In the genomic region with DNA sequence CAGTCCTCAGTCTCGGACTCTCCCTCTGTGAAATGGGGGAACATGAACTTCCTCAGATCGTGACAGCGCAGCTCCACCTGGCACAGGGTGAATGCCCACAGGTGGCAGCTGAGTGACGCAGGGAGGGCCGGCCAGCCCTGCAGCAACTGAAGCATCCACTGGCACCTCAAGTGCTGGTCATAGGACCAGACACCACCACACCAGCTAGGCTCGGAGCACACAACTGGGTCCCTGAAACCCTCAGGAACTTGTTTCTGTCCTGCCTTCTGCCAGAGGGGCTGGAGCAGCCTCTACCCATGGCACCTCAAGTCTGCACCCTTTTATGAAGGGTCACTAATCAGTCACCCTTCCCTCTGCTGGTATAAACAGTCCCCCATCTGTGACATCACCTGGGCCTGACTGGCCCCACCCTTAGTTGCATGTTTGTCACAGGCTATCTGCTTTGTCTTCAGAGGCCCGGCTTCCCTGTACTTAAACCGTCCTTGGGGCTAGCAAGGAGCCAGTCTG, we compare ENCODE assay signal across 10 cellular contexts. TPM values are rescaled to one million over a fixed set of nuclear protein-coding genes. Genes with fewer than 3 reads are reported as not detected.
DNase-seq lines count a peak whose midpoint lies in the region; ATAC-seq and TF ChIP-seq lines count a peak whose summit lies in the region.
"Had no signal": no experiment of that assay in that cellular context is flagged by ENCODE, and none has a peak within 500 bp of the region (broad histone marks: within the 10 kb centered on the region; RNA-seq: fewer than 3 reads in every experiment).

No MANE protein-coding gene starts in this region.

- no peak overlapping the region for H2AK5ac ChIP-seq in neuronal stem cell (ENCODE audit: low read depth, low read length)

- H3K4ac ChIP-seq in neuronal stem cell (ENCODE audit: low read length), result no peak overlapping the region

- peaks cover 2% of the 10 kb centered on the region for H3K79me1 ChIP-seq in neuronal stem cell (ENCODE audit: low read depth, low read length)

- H3K79me2 ChIP-seq in HCT116 (ENCODE audit: insufficient read depth, low read length), result peaks cover 21% of the 10 kb centered on the region

- H2BK5ac ChIP-seq in neuronal stem cell (ENCODE audit: low read length), result no peak overlapping the region

- TF ChIP-seq POLR2A in HCT116 (IDR thresholded peaks at IDR 0.05; ENCODE audit: borderline replicate concordance, extremely low read depth, insufficient read depth, insufficient read length), result no peak

- H3K27me3 ChIP-seq in HCT116 (ENCODE audit: insufficient read depth, low read length) (no peaks in the 10 kb centered on the region), neuronal stem cell (ENCODE audit: control insufficient read depth in 3 of 3, insufficient read depth in 3 of 3, low read depth in 1 of 3, low read length in 3 of 3) (no peaks in the 10 kb centered on the region)

- H2AFZ ChIP-seq in HCT116 (ENCODE audit: low read depth, low read length, poor library complexity, severe bottlenecking), result no peak overlapping the region
- no peak overlapping the region for H2AFZ ChIP-seq in neuronal stem cell (ENCODE audit: low read length)

- TF ChIP-seq CTCF in GM13976 (IDR thresholded peaks at IDR 0.05; ENCODE audit: borderline replicate concordance, control extremely low read depth, extremely low read depth, insufficient read depth, missing control alignments) (no peak), HCT116 (IDR thresholded peaks at IDR 0.05 in 2 of 3, conservative IDR thresholded peaks at IDR 0.05 in 1 of 3; ENCODE audit: borderline replicate concordance in 1 of 3, insufficient read depth in 1 of 3, low read depth in 2 of 3, low read length in 2 of 3) (no peak)

- H3K36me3 Mint-ChIP-seq in activated naive CD4-positive, alpha-beta T cell treated with anti-CD3 and anti-CD28 coated beads, Interleukin-2, amount 50 U/mL, for 72 hours, result peaks cover 34 to 35% of the 10 kb centered on the region in 2 donors

- H2BK120ac ChIP-seq in neuronal stem cell (ENCODE audit: low read depth, low read length), result no peak overlapping the region

- POLR2A ChIA-PET in HCT116 (lab: Charles Lee), result interaction anchor here (9.0 kb wide), 1 partner anchor 26 kb away, joined by 56 read pairs; a partner anchor contains a TSS

- H3K36me3 ChIP-seq in HCT116 (ENCODE audit: control insufficient read depth in 1 of 2, insufficient read depth in 2 of 2, low read length in 2 of 2) (peaks cover 0 to 25% of the 10 kb centered on the region in 2 experiments; a peak in 2 of 4 replicates), neuronal stem cell (replicated peaks in 1 of 2; ENCODE audit: control insufficient read depth in 2 of 2, insufficient read depth in 2 of 2, low read length in 2 of 2) (peaks cover 6 to 29% of the 10 kb centered on the region in 2 donors)

- peak overlapping the region; percentile 65 for H3K9ac ChIP-seq in HCT116 (ENCODE audit: low read length)
- H3K9ac ChIP-seq in neuronal stem cell (ENCODE audit: low read depth, low read length, poor library complexity), result no peak overlapping the region

- H3K4me1 ChIP-seq in HCT116 (ENCODE audit: control insufficient read depth in 1 of 2, insufficient read depth in 2 of 2, low read length in 2 of 2) (peaks cover 88 to 98% of the 10 kb centered on the region in 2 experiments), neuronal stem cell (ENCODE audit: control insufficient read depth in 2 of 2, insufficient read depth in 1 of 2, low read depth in 1 of 2, low read length in 2 of 2) (peaks cover 2 to 10% of the 10 kb centered on the region in 2 donors)

- H3K4me2 ChIP-seq in HCT116 (ENCODE audit: low read length), result peak overlapping the region; percentile 53; the same call in 1 of the 2 replicates
- H3K4me2 ChIP-seq in neuronal stem cell (ENCODE audit: insufficient read depth, low read length, poor library complexity, severe bottlenecking), result no peak overlapping the region

- H3K23ac ChIP-seq in neuronal stem cell (ENCODE audit: low read depth, low read length, poor library complexity), result no peak overlapping the region

- no peak overlapping the region for H4K8ac ChIP-seq in neuronal stem cell (ENCODE audit: low read depth, low read length)

- DNase-seq in GM13976 (ENCODE audit: low spot score), result peak; percentile 72
- DNase-seq in HCT116 (ENCODE audit: low read depth, low spot score), result no peak
- no peak for DNase-seq in activated naive CD4-positive, alpha-beta T cell treated with anti-CD3 and anti-CD28 coated beads, Interleukin-2, amount 50 U/mL, for 72 hours (ENCODE audit: low spot score in 2 of 2)
- no peak for DNase-seq in neuronal stem cell (ENCODE audit: low spot score)
- no peak for DNase-seq in HuH-7 (ENCODE audit: low spot score)
- DNase-seq in SKM-1 (lab: John Stamatoyannopoulos, UW; ENCODE audit: unreplicated experiment), result no peak
- DNase-seq in NCI-H345 treated with DMSO at 0.1 percent for 48 hours (lab: John Stamatoyannopoulos, UW; ENCODE audit: unreplicated experiment), result no peak
- DNase-seq: islet precursor cell, SHP77 treated with DMSO at 0.1 percent for 48 hours had no signal

- no peak overlapping the region for H2BK15ac ChIP-seq in neuronal stem cell (ENCODE audit: low read length)

- no peaks in the 10 kb centered on the region for H3K9me3 ChIP-seq in HCT116 (ENCODE audit: control insufficient read depth in 1 of 2, insufficient read depth in 1 of 2, low read depth in 1 of 2, low read length in 2 of 2)
- no peaks in the 10 kb centered on the region for H3K9me3 ChIP-seq in neuronal stem cell (replicated peaks in 1 of 2; ENCODE audit: control insufficient read depth in 2 of 2, insufficient read depth in 1 of 2, low read depth in 1 of 2, low read length in 2 of 2)

- CTCF ChIA-PET in HCT116 (lab: Charles Lee), result interaction anchor here (7.3 kb wide), 1 partner anchor 39 kb away, joined by 112 read pairs; no protein-coding TSS in a partner anchor

- no TSS peak for BruUV-seq in HCT116 (replicated peaks; lab: Mats Ljungman, UMichigan)

- H3K27ac Mint-ChIP-seq in activated naive CD4-positive, alpha-beta T cell treated with anti-CD3 and anti-CD28 coated beads, Interleukin-2, amount 50 U/mL, for 72 hours, result peak overlapping the region; percentile 81 to 92

- RAD21 ChIA-PET in HCT116 (lab: Charles Lee; ENCODE audit: low non-redundant PET in 1 of 2, low total read pairs in 2 of 2, uncharacterized antibody in 2 of 2, unreplicated experiment in 2 of 2), result no interaction called here

- H3K9me3 Mint-ChIP-seq in activated naive CD4-positive, alpha-beta T cell treated with anti-CD3 and anti-CD28 coated beads, Interleukin-2, amount 50 U/mL, for 72 hours, result no peaks in the 10 kb centered on the region

- no peak overlapping the region for H4K91ac ChIP-seq in neuronal stem cell (ENCODE audit: low read depth, low read length, poor library complexity)

- intact Hi-C loops in HCT116 (cut with micrococcal nuclease), result no loop called here

- WGBS in neuronal stem cell (ENCODE audit: extremely low coverage in 2 of 2, insufficient read length in 2 of 2, insufficient replicate concordance in 1 of 2), 2 donors, result no CpG with 5 or more reads among the region's 8 CpGs

- H3K14ac ChIP-seq in neuronal stem cell (ENCODE audit: low read length), result no peak overlapping the region

- no peaks in the 10 kb centered on the region for H3K9me2 ChIP-seq in HCT116 (ENCODE audit: insufficient read depth)

- peak overlapping the region; percentile 37 for H3K18ac ChIP-seq in neuronal stem cell (ENCODE audit: low read length)

- peak overlapping the region; percentile 69 for H2BK12ac ChIP-seq in neuronal stem cell (ENCODE audit: low read length)

- TF ChIP-seq RAD21 in HCT116 (IDR thresholded peaks at IDR 0.05; ENCODE audit: low read depth), result no peak

- H4K20me1 ChIP-seq in HCT116 (ENCODE audit: insufficient read depth), result no peaks in the 10 kb centered on the region

- H3K27ac ChIP-seq in HCT116 (ENCODE audit: low read depth, low read length), result peak overlapping the region; percentile 64
- H3K27ac ChIP-seq in neuronal stem cell (replicated peaks; ENCODE audit: low read length), result no peak overlapping the region

- no peak for ATAC-seq in HCT116
- ATAC-seq in activated naive CD4-positive, alpha-beta T cell treated with anti-CD3 and anti-CD28 coated beads, Interleukin-2, amount 50 U/mL, for 72 hours, result peak in 1 of 2 donors; percentile 10
- ATAC-seq in GM19328 (IDR thresholded peaks at IDR 0.05; ENCODE audit: unreplicated experiment), result no peak

- H3K4me3 ChIP-seq in HCT116 (replicated peaks in 1 of 2; ENCODE audit: low read depth in 1 of 2, low read length in 2 of 2), result no peak overlapping the region
- peak overlapping the region in 1 of 2 donors; percentile 42 for H3K4me3 ChIP-seq in neuronal stem cell (ENCODE audit: low read length in 2 of 2)

- in situ Hi-C loops in GM13976 (cut with MboI; ENCODE audit: low sequenced_read_pairs, unreplicated experiment), result no loop called here

TF ChIP-seq in HCT116, 20 proteins besides CTCF, POLR2A, EP300 and RAD21 (continues in another document):
- TF ChIP-seq SIN3A (IDR thresholded peaks at IDR 0.05; ENCODE audit: low read depth), result no peak
- TF ChIP-seq FOSL1 (IDR thresholded peaks at IDR 0.05; ENCODE audit: low read depth), result no peak
- no peak for TF ChIP-seq POLR2AphosphoS5 (IDR thresholded peaks at IDR 0.05; ENCODE audit: low read depth, low read length)

RNA-seq across cellular contexts. Expression of a gene that starts 7.4 kb away (rescaled TPM):
- 30.1 TPM for total RNA-seq in HCT116 (2021; ENCODE audit: unreplicated experiment)
- 19.3 TPM in 2 replicates for polyA plus RNA-seq in HCT116 (2012)
- total RNA-seq in activated naive CD4-positive, alpha-beta T cell treated with anti-CD3 and anti-CD28 coated beads, Interleukin-2, amount 50 U/mL, for 72 hours, result under 1 TPM; 0.61 to 0.76 TPM
- 1.1 TPM for polyA plus RNA-seq in neuronal stem cell (2013, experiment 1 of 2)
- polyA plus RNA-seq in neuronal stem cell (2013, experiment 2 of 2), result 1.1 TPM

RNA-seq across cellular contexts. Expression of a gene that starts 26.5 kb away (rescaled TPM):
- 48.1 TPM for total RNA-seq in HCT116 (2021; ENCODE audit: unreplicated experiment)
- 43.5 and 70.0 TPM in 2 replicates for polyA plus RNA-seq in HCT116 (2012)
- total RNA-seq in activated naive CD4-positive, alpha-beta T cell treated with anti-CD3 and anti-CD28 coated beads, Interleukin-2, amount 50 U/mL, for 72 hours, result 100 to 1,000 TPM in 1 of 2 donors, 10 to 100 TPM in 1; 93.1 to 123 TPM
- 24.4 TPM for polyA plus RNA-seq in neuronal stem cell (2013, experiment 1 of 2)
- polyA plus RNA-seq in neuronal stem cell (2013, experiment 2 of 2), result 23.3 TPM

RNA-seq across cellular contexts. Expression of a gene that starts 41.5 kb away (rescaled TPM):
- total RNA-seq in HCT116 (2021; ENCODE audit: unreplicated experiment), result 62.1 TPM
- polyA plus RNA-seq in HCT116 (2012), result 46.8 and 54.0 TPM in 2 replicates
- 10 to 100 TPM in 1 of 2 donors, 1 to 10 TPM in 1; 9.7 to 35.1 TPM for total RNA-seq in activated naive CD4-positive, alpha-beta T cell treated with anti-CD3 and anti-CD28 coated beads, Interleukin-2, amount 50 U/mL, for 72 hours
- 59.7 TPM for polyA plus RNA-seq in neuronal stem cell (2013, experiment 1 of 2)
- polyA plus RNA-seq in neuronal stem cell (2013, experiment 2 of 2), result 59.7 TPM

RNA-seq across cellular contexts. Expression of a gene that starts 48.9 kb away (rescaled TPM):
- total RNA-seq in HCT116 (2021; ENCODE audit: unreplicated experiment), result 44.2 TPM
- 37.5 and 38.1 TPM in 2 replicates for polyA plus RNA-seq in HCT116 (2012)
- total RNA-seq in activated naive CD4-positive, alpha-beta T cell treated with anti-CD3 and anti-CD28 coated beads, Interleukin-2, amount 50 U/mL, for 72 hours, result 10 to 100 TPM; 67.7 to 83.2 TPM
- 11.1 TPM for polyA plus RNA-seq in neuronal stem cell (2013, experiment 1 of 2)
- polyA plus RNA-seq in neuronal stem cell (2013, experiment 2 of 2), result 11.6 TPM

Comparison
In these comparisons a context has a peak if more than half of its experiments do, and no peak if none do; other contexts are left out.
1. RNA of a gene that starts 7.4 kb away (total RNA-seq): 30.1 TPM in HCT116 (single experiment); 0.61 to 0.76 TPM in activated naive CD4-positive, alpha-beta T cell treated with anti-CD3 and anti-CD28 coated beads, Interleukin-2, amount 50 U/mL, for 72 hours; every median in the first group is over 10 times any median in the second.